Comparison of ENCODE assay signal across 1 cellular context in genomic region chr2:215537621-215538020, GRCh38.
TF ChIP-seq lines count a peak whose summit lies in the region.

No MANE protein-coding gene starts in this region.

TF ChIP-seq in IMR-90, 13 proteins besides CTCF, POLR2A, EP300 and RAD21 (continued from another document):
- TF ChIP-seq ELK1 (IDR thresholded peaks at IDR 0.05; ENCODE audit: borderline replicate concordance, low read depth, low read length): no peak
- no peak for TF ChIP-seq BHLHE40 (IDR thresholded peaks at IDR 0.05; ENCODE audit: low read depth, low read length)
- no peak for TF ChIP-seq RFX5 (IDR thresholded peaks at IDR 0.05; ENCODE audit: low read depth, low read length)
- no peak for TF ChIP-seq SMC3 (IDR thresholded peaks at IDR 0.05; ENCODE audit: low read depth, low read length)
- TF ChIP-seq FOS (IDR thresholded peaks at IDR 0.05; ENCODE audit: low read depth, low read length): no peak
- no peak for TF ChIP-seq USF2 (IDR thresholded peaks at IDR 0.05; ENCODE audit: low read depth, low read length)
- no peak for TF ChIP-seq RCOR1 (IDR thresholded peaks at IDR 0.05; ENCODE audit: insufficient replicate concordance, low read length)
- TF ChIP-seq MAFK (IDR thresholded peaks at IDR 0.05; ENCODE audit: low read depth, low read length): no peak
- no peak for TF ChIP-seq CEBPB (IDR thresholded peaks at IDR 0.05; ENCODE audit: low read depth, low read length)
